ENCODE assay signal across 8 cellular contexts in the genomic region with DNA sequence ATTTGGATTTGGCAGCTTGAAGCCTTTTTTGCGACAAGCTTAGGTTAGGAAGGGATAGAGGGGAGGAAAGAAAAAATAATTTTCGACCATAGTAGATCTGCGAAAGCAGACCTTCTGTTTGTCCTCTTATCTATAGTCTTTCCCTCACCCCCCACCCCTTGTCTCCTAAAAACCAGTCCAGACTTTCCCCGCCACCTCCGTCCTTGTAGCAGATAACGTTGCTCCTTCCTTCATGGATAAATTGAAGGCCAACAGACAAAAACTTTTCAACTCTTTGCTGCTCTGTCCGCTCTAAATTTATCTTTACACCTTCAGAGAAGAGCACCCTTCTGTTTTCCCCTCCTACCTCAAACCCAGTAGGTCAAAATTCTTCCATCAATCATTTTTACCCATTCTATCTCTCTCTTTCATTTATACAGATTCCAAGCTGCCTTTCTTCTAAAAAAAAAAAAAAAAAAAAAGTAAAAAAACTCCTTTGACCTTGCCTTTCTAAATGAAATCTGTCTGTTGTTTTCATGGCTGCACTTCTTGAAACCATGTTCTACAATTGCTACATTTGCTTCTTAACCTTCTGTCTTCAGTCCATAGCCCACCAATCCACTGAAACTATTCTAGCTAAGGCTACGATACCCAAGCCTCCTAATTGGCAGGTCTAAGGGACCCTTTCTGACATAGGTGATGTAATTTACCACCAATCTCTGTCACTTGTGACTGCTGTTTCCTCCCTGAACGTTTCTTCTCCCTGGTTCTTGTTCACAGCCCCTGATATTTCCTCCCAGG. TPM values are rescaled to one million over a fixed set of nuclear protein-coding genes. Genes with fewer than 3 reads are reported as not detected.
DNase-seq lines count a peak whose midpoint lies in the region; ATAC-seq and TF ChIP-seq lines count a peak whose summit lies in the region.

No MANE protein-coding gene starts in this region.

- no peak for ATAC-seq in HG03045 (IDR thresholded peaks at IDR 0.05; ENCODE audit: unreplicated experiment)

- H3K4me3 ChIP-seq in retinal pigment epithelial cell (ENCODE audit: low read length): peak overlapping the region; percentile 96

- H3K27ac ChIP-seq in epithelial cell of prostate: peak overlapping the region; percentile 94

- DNase-seq in GM10266 (ENCODE audit: extremely low spot score): peak; percentile 27
- DNase-seq in NCI-H460 (ENCODE audit: extremely low read depth, low read depth): peak; percentile 33
- DNase-seq in epithelial cell of prostate (ENCODE audit: low read depth, low spot score): no peak
- no peak for DNase-seq in retinal pigment epithelial cell (ENCODE audit: low read depth)
- DNase-seq in GM19238 (ENCODE audit: insufficient read length, low spot score): no peak
- no peak for DNase-seq in GM20000 (ENCODE audit: low spot score)
- no peak for DNase-seq in NCI-H446 treated with DMSO at 0.1 percent for 48 hours (lab: John Stamatoyannopoulos, UW)

- TF ChIP-seq CTCF in GM10266 (IDR thresholded peaks at IDR 0.05; ENCODE audit: control insufficient read depth, insufficient read depth, low read depth, missing control alignments) (no peak), retinal pigment epithelial cell (conservative IDR thresholded peaks at IDR 0.05; ENCODE audit: low read depth, low read length) (no peak), GM20000 (IDR thresholded peaks at IDR 0.05; ENCODE audit: extremely low read depth, missing control alignments) (no peak)

RNA-seq across cellular contexts. Expression of a gene that starts 11.1 kb away (rescaled TPM):
- 61.1 and 73.4 TPM in 2 replicates for total RNA-seq in NCI-H460 (2014; rRNA removed; shearing (Covaris generic))
- polyA plus RNA-seq in NCI-H460 (2014; cell fraction: nucleus; rRNA removed): 37.6 and 44.6 TPM in 2 replicates

RNA-seq across cellular contexts. Expression of a gene that starts 29.2 kb away (rescaled TPM):
- 47.8 and 54.4 TPM in 2 replicates for total RNA-seq in NCI-H460 (2014; rRNA removed; shearing (Covaris generic))
- 23.8 and 26.6 TPM in 2 replicates for polyA plus RNA-seq in NCI-H460 (2014; cell fraction: nucleus; rRNA removed)

Comparison
In these comparisons a context has a peak if more than half of its experiments do, and no peak if none do; other contexts are left out.
1. DNase-seq: peak in GM10266 (single experiment) and NCI-H460 (single experiment); none in epithelial cell of prostate (single experiment), retinal pigment epithelial cell (single experiment), GM19238 (single experiment), GM20000 (single experiment) and NCI-H446 treated with DMSO at 0.1 percent for 48 hours (single experiment).